ENCODE assay signal across 24 cellular contexts in the genomic region with DNA sequence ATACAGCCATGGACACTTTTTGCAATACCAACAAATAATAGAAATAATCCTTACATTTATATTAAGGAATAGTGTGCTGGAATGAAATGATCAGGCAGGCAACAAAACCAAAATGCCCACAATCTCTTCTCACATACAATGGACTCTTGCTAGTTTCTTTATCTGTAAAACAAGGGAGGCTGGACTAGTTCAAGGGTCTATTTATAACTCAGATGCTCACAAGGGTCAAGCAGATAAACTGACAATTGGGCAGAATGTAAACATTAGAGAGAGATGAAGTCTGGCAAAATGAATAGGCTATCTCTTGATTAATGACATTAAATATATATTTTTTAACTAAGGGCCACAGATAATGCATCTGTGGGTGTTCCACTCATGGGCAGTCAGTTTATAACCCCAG.
"Had no signal": no experiment of that assay in that cellular context is flagged by ENCODE, and none has a peak within 500 bp of the region (broad histone marks: within the 10 kb centered on the region; RNA-seq: fewer than 3 reads in every experiment).

No MANE protein-coding gene starts in this region.

- H3K9me3 ChIP-seq: Peyer's patch had no signal

- H3K27ac ChIP-seq: brain microvascular endothelial cell, Peyer's patch, RWPE1, VCaP had no signal

- H3K27me3 ChIP-seq: brain microvascular endothelial cell, Peyer's patch had no signal

- ATAC-seq: activated T-helper 17 cell treated with anti-CD3 and anti-CD28 coated beads, Interleukin-2, amount 50 U/mL, for 72 hours had no signal

- DNase-seq: activated CD4-positive, alpha-beta memory T cell treated with anti-CD3 and anti-CD28 coated beads, Interleukin-2, amount 10 ng/mL, durations not matched to agents 7 days and 5 days; activated CD4-positive, alpha-beta T cell treated with anti-CD3 and anti-CD28 coated beads, Interleukin-2, amount 50 U/mL, for 1 hour; activated CD4-positive, CD25-positive, alpha-beta regulatory T cell; activated gamma-delta T cell; activated naive CD4-positive, alpha-beta T cell treated with anti-CD3 and anti-CD28 coated beads for 36 hours; activated T-cell treated with anti-CD3 and anti-CD28 coated beads for 4 hours; activated T-cell treated with anti-CD3 and anti-CD28 coated beads, Interleukin-2, amount 50 U/mL, for 48 hours; amygdala; brain microvascular endothelial cell; caudate nucleus; Kasumi-1; KBM-7; NCI-H1105 treated with DMSO at 0.1 percent for 48 hours; NCI-H1436 treated with DMSO at 0.1 percent for 48 hours; NCI-H187; NCI-H2081; NCI-H510A treated with DMSO at 0.1 percent for 48 hours; NCI-H69; NK-92 treated with Interleukin-12 subunit alpha and Interleukin-12 subunit beta, amount 100 ng/mL, for 24 hours; Peyer's patch; SHP77 treated with DMSO at 0.1 percent for 48 hours had no signal

- H3K4me3 ChIP-seq: Peyer's patch had no signal
